In genomic region chr14:77094672-77095284, GRCh38 we compare ENCODE assay signal across 8 cellular contexts. TPM values are rescaled to one million over a fixed set of nuclear protein-coding genes. Genes with fewer than 3 reads are reported as not detected.
A peak's percentile ranks its signal among the peaks of the same experiment; 100 is the strongest.
DNase-seq lines count a peak whose midpoint lies in the region; ATAC-seq and TF ChIP-seq lines count a peak whose summit lies in the region.

No MANE protein-coding gene starts in this region.

- DNase-seq in DND-41 = peak; percentile 84
- peak; percentile 70 for DNase-seq in MM.1S
- peak; percentile 60 for DNase-seq in SHP77 treated with DMSO at 0.1 percent for 48 hours (lab: John Stamatoyannopoulos, UW)
- peak; percentile 10 to 67 (median 46) for DNase-seq in activated naive CD4-positive, alpha-beta T cell (lab: John Stamatoyannopoulos, UW)
- DNase-seq in glomerular endothelial cell (ENCODE audit: extremely low read depth, low read depth, low spot score) = peak; percentile 61
- peak; percentile 88 for DNase-seq in pons (ENCODE audit: low spot score)
- peak; percentile 76 for DNase-seq in ureter (ENCODE audit: low spot score)

- H2AFZ ChIP-seq in DND-41 (ENCODE audit: low read depth, low read length) = no peak overlapping the region
- no peak overlapping the region for H2AFZ ChIP-seq in MM.1S (ENCODE audit: low read length)

- no peaks in the 10 kb centered on the region for H3K9me2 ChIP-seq in MM.1S (replicated peaks; ENCODE audit: insufficient read depth, low read length)

- H4K20me1 ChIP-seq in DND-41 (ENCODE audit: insufficient read depth, low read length) = no peaks in the 10 kb centered on the region
- H4K20me1 ChIP-seq in MM.1S (ENCODE audit: insufficient read depth, low read length) = no peaks in the 10 kb centered on the region

- H3F3A ChIP-seq in MM.1S (ENCODE audit: insufficient read depth, low read length) = peaks cover 5% of the 10 kb centered on the region; the same call in 1 of the 2 replicates

- H3K4me2 ChIP-seq in DND-41 (ENCODE audit: insufficient read depth, low read length) = no peak overlapping the region
- no peak overlapping the region for H3K4me2 ChIP-seq in MM.1S (ENCODE audit: low read depth, low read length)

- H3K9ac ChIP-seq in DND-41 (ENCODE audit: low read depth, low read length) (no peak overlapping the region), MM.1S (ENCODE audit: low read length) (no peak overlapping the region)

- TF ChIP-seq CTCF in DND-41 (IDR thresholded peaks at IDR 0.05; ENCODE audit: borderline replicate concordance, extremely low read depth, low read length, poor library complexity, severe bottlenecking) = peak; percentile 93
- peak; percentile 59 for TF ChIP-seq CTCF in MM.1S (IDR thresholded peaks at IDR 0.05; ENCODE audit: low read length)

- no peak for TF ChIP-seq POLR2A in GM18505 (IDR thresholded peaks at IDR 0.05; ENCODE audit: borderline replicate concordance, extremely low read depth, insufficient read depth, insufficient read length)

- H3K79me2 ChIP-seq in DND-41 (ENCODE audit: insufficient read depth, low read length) = peaks cover 24% of the 10 kb centered on the region
- peaks cover 5% of the 10 kb centered on the region for H3K79me2 ChIP-seq in MM.1S (ENCODE audit: low read length)

- H3K4me1 ChIP-seq in DND-41 (ENCODE audit: insufficient read depth, low read length) (peaks cover 24% of the 10 kb centered on the region), MM.1S (ENCODE audit: low read length) (peaks cover 7% of the 10 kb centered on the region; the same call in 1 of the 2 replicates)

- H3K9me3 ChIP-seq in DND-41 (ENCODE audit: insufficient read depth, low read length, severe bottlenecking) = peaks cover 6% of the 10 kb centered on the region
- H3K9me3 ChIP-seq in MM.1S (replicated peaks; ENCODE audit: insufficient read depth, low read length) = no peaks in the 10 kb centered on the region

- H3K36me3 ChIP-seq in DND-41 (ENCODE audit: insufficient read depth, low read length) (no peaks in the 10 kb centered on the region), MM.1S (replicated peaks; ENCODE audit: insufficient read depth, low read length) (no peaks in the 10 kb centered on the region)

- H3K27me3 ChIP-seq in DND-41 (ENCODE audit: insufficient read depth, low read length, poor library complexity) (no peaks in the 10 kb centered on the region), MM.1S (replicated peaks; ENCODE audit: insufficient read depth, low read length) (no peaks in the 10 kb centered on the region)

- H3K4me3 ChIP-seq in DND-41 (ENCODE audit: low read depth in 1 of 2, low read length in 2 of 2) (no peak overlapping the region), MM.1S (ENCODE audit: low read length) (no peak overlapping the region)

- ATAC-seq in DND-41 (ENCODE audit: insufficient read depth, low read depth) (no peak), GM18505 (IDR thresholded peaks at IDR 0.05; ENCODE audit: unreplicated experiment) (no peak)

- H3K27ac ChIP-seq in DND-41 (ENCODE audit: low read length) = no peak overlapping the region
- H3K27ac ChIP-seq in MM.1S (ENCODE audit: low read length) = peak overlapping the region; percentile 10; the same call in 1 of the 2 replicates

RNA-seq across cellular contexts. Expression of gene CIPC, which starts 3.3 kb away (rescaled TPM):
- total RNA-seq in glomerular endothelial cell (12.5 and 19.0 TPM in 2 replicates), ureter (39.5 TPM)

RNA-seq across cellular contexts. Expression of gene ZDHHC22, which starts 46.8 kb away (rescaled TPM):
- total RNA-seq in glomerular endothelial cell (not detected in 2 replicates), ureter (not detected)
